In the genomic region with DNA sequence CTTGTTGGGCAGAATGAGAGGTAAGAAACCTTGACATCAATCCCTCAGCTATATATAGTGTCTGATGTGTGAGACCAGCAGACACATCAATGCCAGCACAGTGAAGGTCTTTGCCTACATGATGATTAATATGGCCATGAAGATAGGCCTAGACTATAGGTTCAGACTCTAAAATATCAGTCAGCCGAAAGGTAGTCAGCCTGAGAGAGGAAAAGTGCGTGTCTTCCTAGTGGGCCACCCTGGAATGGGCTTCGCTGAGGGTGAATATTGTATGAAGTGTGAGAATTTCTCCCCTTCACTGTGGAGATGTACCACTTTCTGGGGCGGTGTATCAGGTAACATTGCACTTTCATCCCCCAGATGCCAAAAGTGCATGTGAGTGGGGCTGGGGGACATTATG, we compare ENCODE assay signal across 28 cellular contexts.
"Had no signal": no experiment of that assay in that cellular context is flagged by ENCODE, and none has a peak within 500 bp of the region (broad histone marks: within the 10 kb centered on the region; RNA-seq: fewer than 3 reads in every experiment).

No MANE protein-coding gene starts in this region.

- H3K27me3 Mint-ChIP-seq: stimulated activated naive CD8-positive, alpha-beta T cell treated with anti-CD3 and anti-CD28 coated beads, Interleukin-15, amount 100 ng/mL, for 72 hours; stimulated activated naive CD8-positive, alpha-beta T cell treated with anti-CD3 and anti-CD28 coated beads, Interleukin-15, Interleukin-2, amounts not matched to agents 100 ng/mL and 50 ng/mL, for 24 hours had no signal

- H3K4me1 Mint-ChIP-seq: stimulated activated effector memory CD8-positive, alpha-beta T cell treated with anti-CD3 and anti-CD28 coated beads, Interleukin-12 subunit alpha, Interleukin-12 subunit beta, amount 100 ng/mL, for 72 hours; stimulated activated memory B cell treated with anti-CD40 and anti-IgM and Interleukin-4, amounts not matched to agents 10 μg/mL and 1 μg/mL and 100 μg/mL, for 72 hours; stimulated activated naive B cell treated with anti-CD40 and anti-IgM and Interleukin-4, amounts not matched to agents 10 μg/mL and 1 μg/mL and 100 μg/mL, for 72 hours; stimulated activated naive CD8-positive, alpha-beta T cell treated with anti-CD3 and anti-CD28 coated beads, Interleukin-15, amount 100 ng/mL, for 72 hours had no signal

- H3K9me3 ChIP-seq: stomach, suprapubic skin, testis, thoracic aorta, thyroid gland, tibial artery, tibial nerve, transverse colon, upper lobe of left lung, upper lobe of right lung, uterus, vagina had no signal

- H3K4me1 ChIP-seq: stomach, suprapubic skin, thyroid gland, tibial artery, tibial nerve, transverse colon, upper lobe of left lung, upper lobe of right lung, uterus, vagina had no signal

- H3K36me3 ChIP-seq: stomach, suprapubic skin, thoracic aorta, thyroid gland, tibial artery, tibial nerve, transverse colon, upper lobe of left lung, upper lobe of right lung, uterus, vagina had no signal

- H3K9me3 Mint-ChIP-seq: stimulated activated effector memory CD8-positive, alpha-beta T cell treated with anti-CD3 and anti-CD28 coated beads, Interleukin-12 subunit alpha, Interleukin-12 subunit beta, amount 100 ng/mL, for 72 hours; stimulated activated memory B cell treated with anti-CD40 and anti-IgM and Interleukin-4, amounts not matched to agents 10 μg/mL and 1 μg/mL and 100 μg/mL, for 72 hours; stimulated activated naive B cell treated with anti-CD40 and anti-IgM and Interleukin-4, amounts not matched to agents 10 μg/mL and 1 μg/mL and 100 μg/mL, for 72 hours; stimulated activated naive CD8-positive, alpha-beta T cell treated with anti-CD3 and anti-CD28 coated beads, Interleukin-15, amount 100 ng/mL, for 72 hours; stimulated activated naive CD8-positive, alpha-beta T cell treated with anti-CD3 and anti-CD28 coated beads, Interleukin-15, Interleukin-2, amounts not matched to agents 100 ng/mL and 50 ng/mL, for 24 hours; type B pancreatic cell had no signal

- DNase-seq: stimulated activated CD4-positive, alpha-beta T cell treated with anti-CD3 and anti-CD28 coated beads, Interleukin-2, amount 100 ng/mL, for 48 hours; stimulated activated CD4-positive, alpha-beta T cell treated with anti-CD3 and anti-CD28 coated beads, Interleukin-4, amount 100 ng/mL, for 1 hour; stimulated activated CD4-positive, alpha-beta T cell treated with anti-CD3 and anti-CD28 coated beads, Interleukin-4, amount 100 ng/mL, for 24 hours; stimulated activated CD4-positive, alpha-beta T cell treated with anti-CD3 and anti-CD28 coated beads, Interleukin-4, amount 100 ng/mL, for 4 hours; stimulated activated CD8-positive, alpha-beta memory T cell treated with anti-CD3 and anti-CD28 coated beads, Interleukin-4, amount 100 ng/mL, for 48 hours; stimulated activated naive B cell treated with anti-CD40 and anti-IgM and Interleukin-4, amounts not matched to agents 10 μg/mL and 1 μg/mL and 100 μg/mL, for 72 hours; stimulated activated naive CD4-positive, alpha-beta T cell; stimulated activated naive CD4-positive, alpha-beta T cell treated with Interleukin-2 at 50 U/mL for 16 hours; stimulated activated naive CD8-positive, alpha-beta T cell treated with anti-CD3 and anti-CD28 coated beads, Interleukin-15, amount 100 ng/mL, for 72 hours; stimulated activated naive CD8-positive, alpha-beta T cell treated with anti-CD3 and anti-CD28 coated beads, Interleukin-15, Interleukin-2, amounts not matched to agents 100 U/mL and 50 U/mL, for 24 hours; stomach; substantia nigra; testis; thyroid gland; tibial artery; transverse colon; trophoblast cell; upper lobe of left lung; upper lobe of right lung; uterus had no signal

- ATAC-seq: stimulated activated effector memory CD8-positive, alpha-beta T cell treated with anti-CD3 and anti-CD28 coated beads, Interleukin-12 subunit alpha, Interleukin-12 subunit beta, amount 100 ng/mL, for 72 hours; stimulated activated memory B cell treated with anti-CD40 and anti-IgM and Interleukin-4, amounts not matched to agents 10 μg/mL and 1 μg/mL and 100 μg/mL, for 72 hours; stimulated activated naive B cell treated with anti-CD40 and anti-IgM and Interleukin-4, amounts not matched to agents 10 μg/mL and 1 μg/mL and 100 μg/mL, for 72 hours; stimulated activated naive CD8-positive, alpha-beta T cell treated with anti-CD3 and anti-CD28 coated beads, Interleukin-15, amount 100 ng/mL, for 72 hours; stimulated activated naive CD8-positive, alpha-beta T cell treated with anti-CD3 and anti-CD28 coated beads, Interleukin-15, Interleukin-2, amounts not matched to agents 100 U/mL and 50 U/mL, for 24 hours; upper lobe of right lung had no signal

- H3K27ac Mint-ChIP-seq: stimulated activated effector memory CD8-positive, alpha-beta T cell treated with anti-CD3 and anti-CD28 coated beads, Interleukin-12 subunit alpha, Interleukin-12 subunit beta, amount 100 ng/mL, for 72 hours; stimulated activated memory B cell treated with anti-CD40 and anti-IgM and Interleukin-4, amounts not matched to agents 10 μg/mL and 1 μg/mL and 100 μg/mL, for 72 hours; stimulated activated naive B cell treated with anti-CD40 and anti-IgM and Interleukin-4, amounts not matched to agents 10 μg/mL and 1 μg/mL and 100 μg/mL, for 72 hours; stimulated activated naive CD8-positive, alpha-beta T cell treated with anti-CD3 and anti-CD28 coated beads, Interleukin-15, amount 100 ng/mL, for 72 hours; stimulated activated naive CD8-positive, alpha-beta T cell treated with anti-CD3 and anti-CD28 coated beads, Interleukin-15, Interleukin-2, amounts not matched to agents 100 ng/mL and 50 ng/mL, for 24 hours; type B pancreatic cell had no signal

- H3K4me3 Mint-ChIP-seq: stimulated activated effector memory CD8-positive, alpha-beta T cell treated with anti-CD3 and anti-CD28 coated beads, Interleukin-12 subunit alpha, Interleukin-12 subunit beta, amount 100 ng/mL, for 72 hours; stimulated activated memory B cell treated with anti-CD40 and anti-IgM and Interleukin-4, amounts not matched to agents 10 μg/mL and 1 μg/mL and 100 μg/mL, for 72 hours; stimulated activated naive B cell treated with anti-CD40 and anti-IgM and Interleukin-4, amounts not matched to agents 10 μg/mL and 1 μg/mL and 100 μg/mL, for 72 hours; stimulated activated naive CD8-positive, alpha-beta T cell treated with anti-CD3 and anti-CD28 coated beads, Interleukin-15, amount 100 ng/mL, for 72 hours; stimulated activated naive CD8-positive, alpha-beta T cell treated with anti-CD3 and anti-CD28 coated beads, Interleukin-15, Interleukin-2, amounts not matched to agents 100 ng/mL and 50 ng/mL, for 24 hours; type B pancreatic cell had no signal

- H3K36me3 Mint-ChIP-seq: stimulated activated effector memory CD8-positive, alpha-beta T cell treated with anti-CD3 and anti-CD28 coated beads, Interleukin-12 subunit alpha, Interleukin-12 subunit beta, amount 100 ng/mL, for 72 hours; stimulated activated memory B cell treated with anti-CD40 and anti-IgM and Interleukin-4, amounts not matched to agents 10 μg/mL and 1 μg/mL and 100 μg/mL, for 72 hours; stimulated activated naive B cell treated with anti-CD40 and anti-IgM and Interleukin-4, amounts not matched to agents 10 μg/mL and 1 μg/mL and 100 μg/mL, for 72 hours; type B pancreatic cell had no signal

- H3K27ac ChIP-seq: stomach, suprapubic skin, testis, thoracic aorta, thyroid gland, tibial artery, tibial nerve, transverse colon, upper lobe of left lung, upper lobe of right lung, uterus, vagina had no signal

- H3K4me3 ChIP-seq: stomach, suprapubic skin, testis, thoracic aorta, thyroid gland, tibial artery, tibial nerve, transverse colon, upper lobe of left lung, upper lobe of right lung, uterus, vagina had no signal

- H3K27me3 ChIP-seq: stomach, suprapubic skin, testis, thyroid gland, tibial artery, tibial nerve, transverse colon, upper lobe of left lung, upper lobe of right lung, uterus, vagina had no signal
